In genomic region chr17:21275579-21276339, GRCh38 we compare ENCODE assay signal across 8 cellular contexts. TPM values are rescaled to one million over a fixed set of nuclear protein-coding genes. Genes with fewer than 3 reads are reported as not detected.
A peak's percentile ranks its signal among the peaks of the same experiment; 100 is the strongest.
DNase-seq lines count a peak whose midpoint lies in the region; ATAC-seq and TF ChIP-seq lines count a peak whose summit lies in the region.

No MANE protein-coding gene starts in this region.

- peaks cover 3% of the 10 kb centered on the region for H3K27me3 Mint-ChIP-seq in activated T-helper 1 cell treated with anti-CD3 and anti-CD28 coated beads, Interleukin-12 subunit alpha, Interleukin-12 subunit beta, Interleukin-2, Interleukin-4 antibody, amounts not matched to agents 30 ng/mL and 10 ng/mL and 1 ng/mL, durations not matched to agents 14 hours and 24 hours and 36 hours (ENCODE audit: insufficient read depth)
- H3K27me3 Mint-ChIP-seq in nephron (ENCODE audit: low read depth) = peaks cover 47% of the 10 kb centered on the region
- H3K27me3 Mint-ChIP-seq in stimulated activated naive CD8-positive, alpha-beta T cell treated with anti-CD3 and anti-CD28 coated beads, Interleukin-15, Interleukin-2, amounts not matched to agents 100 ng/mL and 50 ng/mL, for 24 hours = no peaks in the 10 kb centered on the region

- H3K27ac ChIP-seq in HUES64 (ENCODE audit: low read depth, low read length) (no peak overlapping the region), Peyer's patch (peak overlapping the region; percentile 38 to 88 (median 58))

- H3K36me3 ChIP-seq in HUES64 (ENCODE audit: insufficient read depth, low read length) (no peaks in the 10 kb centered on the region), Peyer's patch (no peaks in the 10 kb centered on the region)

- TF ChIP-seq POLR2A in Peyer's patch (IDR thresholded peaks at IDR 0.05) = peak; percentile 28 to 31

- peak in 2 of 6 experiments; percentile 18 to 21 for TF ChIP-seq CTCF in Peyer's patch (IDR thresholded peaks at IDR 0.05)
- peak in 1 of 3 experiments; percentile 5 for TF ChIP-seq CTCF in nephron (IDR thresholded peaks at IDR 0.05; ENCODE audit: unreplicated experiment in 3 of 3)

- no peaks in the 10 kb centered on the region for H3K9me3 Mint-ChIP-seq in activated T-helper 1 cell treated with anti-CD3 and anti-CD28 coated beads, Interleukin-12 subunit alpha, Interleukin-12 subunit beta, Interleukin-2, Interleukin-4 antibody, amounts not matched to agents 30 ng/mL and 10 ng/mL and 1 ng/mL, durations not matched to agents 14 hours and 24 hours and 36 hours
- no peaks in the 10 kb centered on the region for H3K9me3 Mint-ChIP-seq in nephron
- H3K9me3 Mint-ChIP-seq in stimulated activated naive CD8-positive, alpha-beta T cell treated with anti-CD3 and anti-CD28 coated beads, Interleukin-15, Interleukin-2, amounts not matched to agents 100 ng/mL and 50 ng/mL, for 24 hours = no peaks in the 10 kb centered on the region

- peak; percentile 92 for ATAC-seq in GM21447 (IDR thresholded peaks at IDR 0.05; ENCODE audit: unreplicated experiment)

- 3% methylated on average over 60 of the region's 61 CpGs for whole genome bisulfite sequencing in HUES64

- H3K4me3 ChIP-seq in HUES64 (ENCODE audit: low read length) (peak overlapping the region; percentile 63), Peyer's patch (peak overlapping the region; percentile 55 to 66 (median 64))

- H3K4me1 ChIP-seq in HUES64 (ENCODE audit: insufficient read depth, low read length) = no peaks in the 10 kb centered on the region
- H3K4me1 ChIP-seq in Peyer's patch = peaks cover 0 to 13% (median 2%) of the 10 kb centered on the region in 4 donors

- DNase-seq in DMS153 treated with DMSO at 0.1 percent for 48 hours (lab: John Stamatoyannopoulos, UW; ENCODE audit: unreplicated experiment) = peak; percentile 29
- peak; percentile 96 to 99 (median 98) for DNase-seq in Peyer's patch
- peak; percentile 92 for DNase-seq in activated T-helper 1 cell treated with anti-CD3 and anti-CD28 coated beads, Interleukin-12 subunit alpha, Interleukin-12 subunit beta, Interleukin-2, Interleukin-4 antibody, amounts not matched to agents 30 ng/mL and 10 ng/mL and 1 ng/mL, durations not matched to agents 14 hours and 24 hours and 36 hours (ENCODE audit: low spot score)
- DNase-seq in fibroblast of peridontal ligament (ENCODE audit: extremely low read depth) = peak; percentile 71

- intact Hi-C loops in activated T-helper 1 cell treated with anti-CD3 and anti-CD28 coated beads, Interleukin-12 subunit alpha, Interleukin-12 subunit beta, Interleukin-2, Interleukin-4 antibody, amounts not matched to agents 30 ng/mL and 10 ng/mL and 1 ng/mL, durations not matched to agents 14 hours and 24 hours and 36 hours (cut with micrococcal nuclease) = loop anchor here (1.0 to 2.0 kb wide), 8 partner anchors 7 to 275 kb away; partner anchors contain the start of genes DHRS7B, MAP2K3, NATD1 and TMEM11

- no peaks in the 10 kb centered on the region for H3K36me3 Mint-ChIP-seq in activated T-helper 1 cell treated with anti-CD3 and anti-CD28 coated beads, Interleukin-12 subunit alpha, Interleukin-12 subunit beta, Interleukin-2, Interleukin-4 antibody, amounts not matched to agents 30 ng/mL and 10 ng/mL and 1 ng/mL, durations not matched to agents 14 hours and 24 hours and 36 hours (ENCODE audit: low read depth)
- H3K36me3 Mint-ChIP-seq in nephron (ENCODE audit: low read depth) = no peaks in the 10 kb centered on the region
- no peaks in the 10 kb centered on the region for H3K36me3 Mint-ChIP-seq in stimulated activated naive CD8-positive, alpha-beta T cell treated with anti-CD3 and anti-CD28 coated beads, Interleukin-15, Interleukin-2, amounts not matched to agents 100 ng/mL and 50 ng/mL, for 24 hours (ENCODE audit: low read depth)

- H3K4me3 Mint-ChIP-seq in activated T-helper 1 cell treated with anti-CD3 and anti-CD28 coated beads, Interleukin-12 subunit alpha, Interleukin-12 subunit beta, Interleukin-2, Interleukin-4 antibody, amounts not matched to agents 30 ng/mL and 10 ng/mL and 1 ng/mL, durations not matched to agents 14 hours and 24 hours and 36 hours = peak overlapping the region; percentile 95
- H3K4me3 Mint-ChIP-seq in nephron = peak overlapping the region; percentile 85 to 93 (median 90)
- H3K4me3 Mint-ChIP-seq in stimulated activated naive CD8-positive, alpha-beta T cell treated with anti-CD3 and anti-CD28 coated beads, Interleukin-15, Interleukin-2, amounts not matched to agents 100 ng/mL and 50 ng/mL, for 24 hours = peak overlapping the region; percentile 84

- H3K27ac Mint-ChIP-seq in activated T-helper 1 cell treated with anti-CD3 and anti-CD28 coated beads, Interleukin-12 subunit alpha, Interleukin-12 subunit beta, Interleukin-2, Interleukin-4 antibody, amounts not matched to agents 30 ng/mL and 10 ng/mL and 1 ng/mL, durations not matched to agents 14 hours and 24 hours and 36 hours = peak overlapping the region; percentile 96
- peak overlapping the region in 2 of 3 experiments; percentile 49 to 75 for H3K27ac Mint-ChIP-seq in nephron
- peak overlapping the region; percentile 59 for H3K27ac Mint-ChIP-seq in stimulated activated naive CD8-positive, alpha-beta T cell treated with anti-CD3 and anti-CD28 coated beads, Interleukin-15, Interleukin-2, amounts not matched to agents 100 ng/mL and 50 ng/mL, for 24 hours

- peaks cover 29% of the 10 kb centered on the region for H3K27me3 ChIP-seq in HUES64 (ENCODE audit: insufficient read depth, low read length)
- H3K27me3 ChIP-seq in Peyer's patch = no peaks in the 10 kb centered on the region

- H3K4me1 Mint-ChIP-seq in activated T-helper 1 cell treated with anti-CD3 and anti-CD28 coated beads, Interleukin-12 subunit alpha, Interleukin-12 subunit beta, Interleukin-2, Interleukin-4 antibody, amounts not matched to agents 30 ng/mL and 10 ng/mL and 1 ng/mL, durations not matched to agents 14 hours and 24 hours and 36 hours (ENCODE audit: low read depth) = peaks cover 43% of the 10 kb centered on the region
- H3K4me1 Mint-ChIP-seq in nephron = peaks cover 14% of the 10 kb centered on the region
- peaks cover 52% of the 10 kb centered on the region for H3K4me1 Mint-ChIP-seq in stimulated activated naive CD8-positive, alpha-beta T cell treated with anti-CD3 and anti-CD28 coated beads, Interleukin-15, Interleukin-2, amounts not matched to agents 100 ng/mL and 50 ng/mL, for 24 hours (ENCODE audit: low read depth)

- H3K9me3 ChIP-seq in HUES64 (ENCODE audit: insufficient read depth, low read depth, low read length) (no peaks in the 10 kb centered on the region), Peyer's patch (no peaks in the 10 kb centered on the region)

- peak overlapping the region; percentile 70 for H3K9ac ChIP-seq in HUES64 (ENCODE audit: low read depth, low read length)

RNA-seq across cellular contexts. Expression of gene MAP2K3, which starts 8.8 kb away (rescaled TPM):
- polyA plus RNA-seq in HUES64 (2013, experiment 1 of 2) = 22.3 TPM
- polyA plus RNA-seq in HUES64 (2013, experiment 2 of 2) = 24.4 TPM
- 100 to 1,000 TPM in 2 of 4 donors, 10 to 100 TPM in 2; 54.5 to 133 (median 102) TPM for total RNA-seq in Peyer's patch
- total RNA-seq in activated T-helper 1 cell treated with anti-CD3 and anti-CD28 coated beads, Interleukin-12 subunit alpha, Interleukin-12 subunit beta, Interleukin-2, Interleukin-4 antibody, amounts not matched to agents 30 ng/mL and 10 ng/mL and 1 ng/mL, durations not matched to agents 14 hours and 24 hours and 36 hours = 177 and 185 TPM in 2 replicates

RNA-seq across cellular contexts. Expression of gene NATD1, which starts 22.5 kb away (rescaled TPM):
- 7.9 TPM for polyA plus RNA-seq in HUES64 (2013, experiment 1 of 2)
- polyA plus RNA-seq in HUES64 (2013, experiment 2 of 2) = 8.5 TPM
- total RNA-seq in Peyer's patch = 10 to 100 TPM in 2 of 4 donors, 1 to 10 TPM in 2; 5.0 to 11.4 (median 10.1) TPM
- 1.6 and 1.7 TPM in 2 replicates for total RNA-seq in activated T-helper 1 cell treated with anti-CD3 and anti-CD28 coated beads, Interleukin-12 subunit alpha, Interleukin-12 subunit beta, Interleukin-2, Interleukin-4 antibody, amounts not matched to agents 30 ng/mL and 10 ng/mL and 1 ng/mL, durations not matched to agents 14 hours and 24 hours and 36 hours

Comparison
In these comparisons a context has a peak if more than half of its experiments do, and no peak if none do; other contexts are left out.
1. DNase-seq: peak in every context shown above with its lines; median percentile 98 in Peyer's patch; 92 in activated T-helper 1 cell treated with anti-CD3 and anti-CD28 coated beads, Interleukin-12 subunit alpha, Interleukin-12 subunit beta, Interleukin-2, Interleukin-4 antibody, amounts not matched to agents 30 ng/mL and 10 ng/mL and 1 ng/mL, durations not matched to agents 14 hours and 24 hours and 36 hours; 71 in fibroblast of peridontal ligament; 29 in DMS153 treated with DMSO at 0.1 percent for 48 hours.